Comparison of ENCODE assay signal across 1 cellular context in genomic region chr15:59104912-59105732, GRCh38.
A peak's percentile ranks its signal among the peaks of the same experiment; 100 is the strongest.
TF ChIP-seq lines count a peak whose summit lies in the region.

TSS of gene CCNB2 (plus strand) at chr15:59105146. CDS start at chr15:59105269, 123 bp downstream.

TF ChIP-seq in K562, 482 proteins besides CTCF, POLR2A, EP300 and RAD21 (continued from another document):
- TF ChIP-seq TEAD4 (IDR thresholded peaks at IDR 0.05; ENCODE audit: low read length) (no peak), TEAD4 (CRISPR knock-in tag; IDR thresholded peaks at IDR 0.05; ENCODE audit: borderline replicate concordance) (no peak), MITF (IDR thresholded peaks at IDR 0.05) (no peak), ZNF324 (CRISPR knock-in tag; IDR thresholded peaks at IDR 0.05) (no peak), ZNF280A (IDR thresholded peaks at IDR 0.05; ENCODE audit: low read depth, partially characterized antibody) (no peak), ESRRA (IDR thresholded peaks at IDR 0.05; ENCODE audit: borderline replicate concordance, low read depth) (no peak), ZBTB2 (IDR thresholded peaks at IDR 0.05) (no peak), ASH1L (IDR thresholded peaks at IDR 0.05; ENCODE audit: borderline replicate concordance, low read depth, partially characterized antibody) (peak; percentile 89), NR0B1 (IDR thresholded peaks at IDR 0.05; ENCODE audit: partially characterized antibody) (no peak), POLR2AphosphoS5 (IDR thresholded peaks at IDR 0.05; ENCODE audit: control insufficient read depth, insufficient read depth, low read depth, low read length) (peak; percentile 76), ARID2 (IDR thresholded peaks at IDR 0.05) (no peak), SIN3A (IDR thresholded peaks at IDR 0.05; ENCODE audit: borderline replicate concordance in 2 of 2, control insufficient read depth in 1 of 2, low read depth in 2 of 2, low read length in 2 of 2) (peak; percentile 73 to 88; a peak in 3 of 4 replicates), U2AF2 (optimal IDR thresholded peaks at IDR 0.05; ENCODE audit: low read depth, low read length) (no peak), MTA2 (IDR thresholded peaks at IDR 0.05; ENCODE audit: low read depth) (no peak)
